23 cellular contexts compared by ENCODE assay signal in genomic region chr2:207471261-207471660, GRCh38.
"Had no signal": no experiment of that assay in that cellular context is flagged by ENCODE, and none has a peak within 500 bp of the region (broad histone marks: within the 10 kb centered on the region; RNA-seq: fewer than 3 reads in every experiment).

No MANE protein-coding gene starts in this region.

- H3K9me3 Mint-ChIP-seq: activated CD8-positive, alpha-beta T cell treated with anti-CD3 and anti-CD28 coated beads for 36 hours; activated naive CD4-positive, alpha-beta T cell treated with anti-CD3 and anti-CD28 coated beads, Interleukin-2, amount 10 ng/mL, durations not matched to agents 7 days and 5 days; activated naive CD8-positive, alpha-beta T cell treated with anti-CD3 and anti-CD28 coated beads, Interleukin-2, amount 10 ng/mL, durations not matched to agents 7 days and 5 days; activated T-cell treated with anti-CD3 and anti-CD28 coated beads, Interleukin-2, amount 50 U/mL, for 72 hours; activated T-helper 2 cell treated with anti-CD3 and anti-CD28 coated beads, Interferon-gamma antibody, Interleukin-2, Interleukin-4, amounts not matched to agents 10 μg/mL and 5 μg/mL and 100 μg/mL, durations not matched to agents 14 hours and 24 hours and 36 hours had no signal

- H3K27ac Mint-ChIP-seq: activated CD8-positive, alpha-beta T cell treated with anti-CD3 and anti-CD28 coated beads for 36 hours; activated naive CD4-positive, alpha-beta T cell treated with anti-CD3 and anti-CD28 coated beads, Interleukin-2, amount 10 ng/mL, durations not matched to agents 7 days and 5 days; activated naive CD8-positive, alpha-beta T cell treated with anti-CD3 and anti-CD28 coated beads, Interleukin-2, amount 10 ng/mL, durations not matched to agents 7 days and 5 days; activated T-cell treated with anti-CD3 and anti-CD28 coated beads, Interleukin-2, amount 50 U/mL, for 72 hours; activated T-helper 2 cell treated with anti-CD3 and anti-CD28 coated beads, Interferon-gamma antibody, Interleukin-2, Interleukin-4, amounts not matched to agents 10 μg/mL and 5 μg/mL and 100 μg/mL, durations not matched to agents 14 hours and 24 hours and 36 hours had no signal

- ATAC-seq: activated CD8-positive, alpha-beta T cell treated with anti-CD3 and anti-CD28 coated beads for 36 hours; activated T-cell treated with anti-CD3 and anti-CD28 coated beads, Interleukin-2, amount 50 U/mL, for 72 hours; Right ventricle myocardium inferior had no signal

- H3K4me3 Mint-ChIP-seq: activated CD8-positive, alpha-beta T cell treated with anti-CD3 and anti-CD28 coated beads for 36 hours; activated naive CD4-positive, alpha-beta T cell treated with anti-CD3 and anti-CD28 coated beads, Interleukin-2, amount 10 ng/mL, durations not matched to agents 7 days and 5 days; activated naive CD8-positive, alpha-beta T cell treated with anti-CD3 and anti-CD28 coated beads, Interleukin-2, amount 10 ng/mL, durations not matched to agents 7 days and 5 days; activated T-cell treated with anti-CD3 and anti-CD28 coated beads, Interleukin-2, amount 50 U/mL, for 72 hours had no signal

- H3K27me3 Mint-ChIP-seq: activated CD8-positive, alpha-beta T cell treated with anti-CD3 and anti-CD28 coated beads for 36 hours had no signal

- H3K36me3 ChIP-seq: adrenal gland, breast epithelium had no signal

- DNase-seq: activated CD4-positive, CD25-positive, alpha-beta regulatory T cell; activated CD8-positive, alpha-beta memory T cell treated with anti-CD3 and anti-CD28 coated beads, Interleukin-2, amount 50 U/mL, for 4 hours; activated CD8-positive, alpha-beta T cell treated with anti-CD3 and anti-CD28 coated beads for 36 hours; activated gamma-delta T cell treated with Interleukin-2 at 50 U/mL for 16 hours; activated naive CD4-positive, alpha-beta T cell treated with anti-CD3 and anti-CD28 coated beads, Interleukin-2, amount 10 ng/mL, durations not matched to agents 7 days and 5 days; activated naive CD8-positive, alpha-beta T cell treated with anti-CD3 and anti-CD28 coated beads, Interleukin-2, amount 10 ng/mL, durations not matched to agents 7 days and 5 days; activated T-cell treated with anti-CD3 and anti-CD28 coated beads, Interleukin-2, amount 50 U/mL, for 72 hours; adrenal gland; anterior cingulate cortex; caudate nucleus; KG1; NCI-H1092 treated with DMSO at 0.1 percent for 48 hours; NCI-H1436; NCI-H2029 treated with DMSO at 0.1 percent for 48 hours; NCI-H345; NCI-H510A; NCI-H526 treated with DMSO at 0.1 percent for 48 hours; SK-N-SH; T-helper 1 cell had no signal

- H3K9me3 ChIP-seq: adrenal gland, breast epithelium, SK-N-SH had no signal

- H3K9ac ChIP-seq: SK-N-SH had no signal

- H3K4me1 ChIP-seq: breast epithelium had no signal

- H3K27ac ChIP-seq: adrenal gland, breast epithelium, VCaP had no signal

- H3K36me3 Mint-ChIP-seq: activated naive CD4-positive, alpha-beta T cell treated with anti-CD3 and anti-CD28 coated beads, Interleukin-2, amount 10 ng/mL, durations not matched to agents 7 days and 5 days; activated naive CD8-positive, alpha-beta T cell treated with anti-CD3 and anti-CD28 coated beads, Interleukin-2, amount 10 ng/mL, durations not matched to agents 7 days and 5 days had no signal

- H3K4me2 ChIP-seq: SK-N-SH had no signal

- H3K27me3 ChIP-seq: adrenal gland, breast epithelium had no signal

- H3K4me3 ChIP-seq: adrenal gland, breast epithelium had no signal
